In the genomic region with DNA sequence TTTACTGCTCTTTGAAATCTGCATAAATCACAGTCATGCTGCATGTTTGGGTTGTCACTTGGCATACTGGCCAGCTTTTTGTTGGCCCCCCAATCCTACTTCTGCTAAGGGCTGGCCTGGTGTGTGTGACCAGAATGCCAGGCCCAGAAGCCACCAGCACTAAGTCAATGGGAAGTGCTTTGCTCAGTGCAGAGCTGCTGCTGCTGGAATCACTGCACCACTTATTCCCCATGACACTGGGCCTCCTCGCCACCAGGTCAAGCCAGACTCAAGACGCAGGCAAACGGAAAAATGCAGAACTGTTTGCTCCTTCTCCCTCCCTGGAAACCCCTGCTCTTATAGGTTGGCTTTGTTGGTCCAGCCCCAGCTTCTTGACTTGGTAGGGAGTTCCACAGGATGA, we compare ENCODE assay signal across 22 cellular contexts.
"Had no signal": no experiment of that assay in that cellular context is flagged by ENCODE, and none has a peak within 500 bp of the region (broad histone marks: within the 10 kb centered on the region; RNA-seq: fewer than 3 reads in every experiment).

No MANE protein-coding gene starts in this region.

- H3K4me1 Mint-ChIP-seq: memory B cell, neural progenitor cell had no signal

- H3K4me1 ChIP-seq: left ventricle myocardium inferior, neural progenitor cell, parathyroid adenoma, psoas muscle, tibial artery had no signal

- H3K27ac Mint-ChIP-seq: memory B cell; natural killer cell treated with Interleukin-12 subunit alpha and Interleukin-12 subunit beta and Interleukin-15 and Interleukin-18, amount 100 ng/mL, for 72 hours; neural progenitor cell; stimulated activated memory B cell treated with anti-CD40 and anti-IgM and Interleukin-4, amounts not matched to agents 10 μg/mL and 1 μg/mL and 100 μg/mL, for 72 hours; stimulated activated naive CD8-positive, alpha-beta T cell treated with anti-CD3 and anti-CD28 coated beads, Interleukin-15, Interleukin-2, amounts not matched to agents 100 ng/mL and 50 ng/mL, for 24 hours had no signal

- H3K27me3 ChIP-seq: neural progenitor cell had no signal

- H3K4me3 ChIP-seq: heart right ventricle, left ventricle myocardium inferior, lower lobe of right lung, neural progenitor cell, psoas muscle, spleen, tibial artery had no signal

- H3K4me2 ChIP-seq: neural progenitor cell had no signal

- H3K9ac ChIP-seq: neural progenitor cell, parathyroid adenoma had no signal

- H3K27ac ChIP-seq: heart right ventricle, left ventricle myocardium inferior, lower lobe of right lung, neural progenitor cell, parathyroid adenoma, psoas muscle, spleen, tibial artery had no signal

- H3K9me3 Mint-ChIP-seq: natural killer cell treated with Interleukin-12 subunit alpha and Interleukin-12 subunit beta and Interleukin-15 and Interleukin-18, amount 100 ng/mL, for 72 hours; neural progenitor cell; stimulated activated memory B cell treated with anti-CD40 and anti-IgM and Interleukin-4, amounts not matched to agents 10 μg/mL and 1 μg/mL and 100 μg/mL, for 72 hours; stimulated activated naive CD8-positive, alpha-beta T cell treated with anti-CD3 and anti-CD28 coated beads, Interleukin-15, Interleukin-2, amounts not matched to agents 100 ng/mL and 50 ng/mL, for 24 hours had no signal

- H3K4me3 Mint-ChIP-seq: memory B cell; natural killer cell treated with Interleukin-12 subunit alpha and Interleukin-12 subunit beta and Interleukin-15 and Interleukin-18, amount 100 ng/mL, for 72 hours; neural progenitor cell; stimulated activated memory B cell treated with anti-CD40 and anti-IgM and Interleukin-4, amounts not matched to agents 10 μg/mL and 1 μg/mL and 100 μg/mL, for 72 hours; stimulated activated naive CD8-positive, alpha-beta T cell treated with anti-CD3 and anti-CD28 coated beads, Interleukin-15, Interleukin-2, amounts not matched to agents 100 ng/mL and 50 ng/mL, for 24 hours had no signal

- H3K9me3 ChIP-seq: left ventricle myocardium inferior, lower lobe of right lung, psoas muscle, spleen, tibial artery had no signal

- H3K27me3 Mint-ChIP-seq: stimulated activated naive CD8-positive, alpha-beta T cell treated with anti-CD3 and anti-CD28 coated beads, Interleukin-15, Interleukin-2, amounts not matched to agents 100 ng/mL and 50 ng/mL, for 24 hours had no signal

- H3K36me3 ChIP-seq: heart right ventricle, left ventricle myocardium inferior, lower lobe of right lung, neural progenitor cell, spleen, tibial artery had no signal

- H3K36me3 Mint-ChIP-seq: memory B cell; natural killer cell treated with Interleukin-12 subunit alpha and Interleukin-12 subunit beta and Interleukin-15 and Interleukin-18, amount 100 ng/mL, for 72 hours; neural progenitor cell; stimulated activated memory B cell treated with anti-CD40 and anti-IgM and Interleukin-4, amounts not matched to agents 10 μg/mL and 1 μg/mL and 100 μg/mL, for 72 hours had no signal

- ATAC-seq: esophagus mucosa, heart right ventricle, left cardiac atrium, lower lobe of right lung, psoas muscle, sciatic nerve had no signal

- DNase-seq: effector memory CD4-positive, alpha-beta T cell; heart right ventricle; hypothalamus; left cardiac atrium; left ventricle myocardium inferior; lower lobe of right lung; midbrain; psoas muscle; retina; spleen; stimulated activated CD4-positive, alpha-beta T cell treated with anti-CD3 and anti-CD28 coated beads, Interleukin-15, amount 100 ng/mL, for 24 hours; stimulated activated CD4-positive, alpha-beta T cell treated with anti-CD3 and anti-CD28 coated beads, Interleukin-1b, Interleukin-23, amount 100 ng/mL, for 48 hours; stimulated activated CD4-positive, alpha-beta T cell treated with anti-CD3 and anti-CD28 coated beads, Interleukin-4, amount 100 ng/mL, for 24 hours; tibial artery had no signal
